Comparison of ENCODE assay signal across 9 cellular contexts in genomic region chr1:65165269-65166002, GRCh38. TPM values are rescaled to one million over a fixed set of nuclear protein-coding genes. Genes with fewer than 3 reads are reported as not detected.
DNase-seq lines count a peak whose midpoint lies in the region; ATAC-seq and TF ChIP-seq lines count a peak whose summit lies in the region.
"Had no signal": no experiment of that assay in that cellular context is flagged by ENCODE, and none has a peak within 500 bp of the region (broad histone marks: within the 10 kb centered on the region; RNA-seq: fewer than 3 reads in every experiment).

No MANE protein-coding gene starts in this region.

- H3K4me1 ChIP-seq in naive thymus-derived CD4-positive, alpha-beta T cell (ENCODE audit: control insufficient read depth in 2 of 2, insufficient read depth in 2 of 2, low read length in 2 of 2): no peaks in the 10 kb centered on the region
- H3K4me1 ChIP-seq in testis: no peaks in the 10 kb centered on the region

- H3K9me3 Mint-ChIP-seq in naive thymus-derived CD4-positive, alpha-beta T cell: no peaks in the 10 kb centered on the region
- H3K9me3 Mint-ChIP-seq in activated naive CD4-positive, alpha-beta T cell treated with anti-CD3 and anti-CD28 coated beads, Interleukin-2, amount 50 U/mL, for 72 hours: no peaks in the 10 kb centered on the region

- peaks cover 0 to 14% (median 10%) of the 10 kb centered on the region in 5 donors for H3K27me3 Mint-ChIP-seq in naive thymus-derived CD4-positive, alpha-beta T cell

- no peaks in the 10 kb centered on the region for H3K9me3 ChIP-seq in naive thymus-derived CD4-positive, alpha-beta T cell (ENCODE audit: control insufficient read depth in 2 of 3, low read length in 3 of 3)
- H3K9me3 ChIP-seq in testis: no peaks in the 10 kb centered on the region

- H3K4me3 ChIP-seq in naive thymus-derived CD4-positive, alpha-beta T cell (ENCODE audit: low read length): no peak overlapping the region
- H3K4me3 ChIP-seq in testis: no peak overlapping the region

- peak overlapping the region in 1 of 9 donors; percentile 12 for H3K27ac Mint-ChIP-seq in naive thymus-derived CD4-positive, alpha-beta T cell
- no peak overlapping the region for H3K27ac Mint-ChIP-seq in activated naive CD4-positive, alpha-beta T cell treated with anti-CD3 and anti-CD28 coated beads, Interleukin-2, amount 50 U/mL, for 72 hours
- H3K27ac Mint-ChIP-seq: activated naive CD8-positive, alpha-beta T cell had no signal

- no peak overlapping the region for H3K27ac ChIP-seq in naive thymus-derived CD4-positive, alpha-beta T cell (ENCODE audit: low read depth, low read length)
- H3K27ac ChIP-seq in testis: no peak overlapping the region

- H3K4me1 Mint-ChIP-seq in naive thymus-derived CD4-positive, alpha-beta T cell: peaks cover 0 to 66% (median 0%) of the 10 kb centered on the region in 7 donors

- no peak for TF ChIP-seq CTCF in testis (IDR thresholded peaks at IDR 0.05)

- ATAC-seq in GM19023 (IDR thresholded peaks at IDR 0.05; ENCODE audit: unreplicated experiment) (peak; percentile 69), HG02852 (IDR thresholded peaks at IDR 0.05; ENCODE audit: unreplicated experiment) (peak; percentile 59)
- ATAC-seq in naive thymus-derived CD4-positive, alpha-beta T cell: peak; percentile 73
- ATAC-seq in activated naive CD4-positive, alpha-beta T cell treated with anti-CD3 and anti-CD28 coated beads, Interleukin-2, amount 50 U/mL, for 72 hours: no peak

- CTCF ChIA-PET in naive thymus-derived CD4-positive, alpha-beta T cell (lab: Charles Lee): no interaction called here

- H3K36me3 ChIP-seq in naive thymus-derived CD4-positive, alpha-beta T cell (ENCODE audit: control insufficient read depth in 2 of 3, insufficient read depth in 3 of 3, low read length in 3 of 3): no peaks in the 10 kb centered on the region
- no peaks in the 10 kb centered on the region for H3K36me3 ChIP-seq in testis (ENCODE audit: low read depth, missing control alignments)

- H3K36me3 Mint-ChIP-seq in naive thymus-derived CD4-positive, alpha-beta T cell: peaks cover 0 to 25% (median 0%) of the 10 kb centered on the region in 5 donors
- peaks cover 0 to 18% of the 10 kb centered on the region in 2 donors for H3K36me3 Mint-ChIP-seq in activated naive CD4-positive, alpha-beta T cell treated with anti-CD3 and anti-CD28 coated beads, Interleukin-2, amount 50 U/mL, for 72 hours
- H3K36me3 Mint-ChIP-seq: activated naive CD8-positive, alpha-beta T cell had no signal

- H3K27me3 ChIP-seq in naive thymus-derived CD4-positive, alpha-beta T cell (ENCODE audit: control insufficient read depth in 2 of 2, insufficient read depth in 2 of 2, low read length in 2 of 2): no peaks in the 10 kb centered on the region
- H3K27me3 ChIP-seq in testis: no peaks in the 10 kb centered on the region

- H3K4me3 Mint-ChIP-seq in naive thymus-derived CD4-positive, alpha-beta T cell: no peak overlapping the region
- H3K4me3 Mint-ChIP-seq: activated naive CD8-positive, alpha-beta T cell had no signal

- no peak for TF ChIP-seq POLR2A in testis (IDR thresholded peaks at IDR 0.05)

- intact Hi-C loops in naive thymus-derived CD4-positive, alpha-beta T cell (cut with micrococcal nuclease): no loop called here
- intact Hi-C loops in testis (cut with DNase I; ENCODE audit: low total_unique reads): no loop called here

- WGBS in testis, 2 donors: 73 to 82% methylated on average over 5 of the region's 5 CpGs

- POLR2A ChIA-PET in naive thymus-derived CD4-positive, alpha-beta T cell (lab: Charles Lee): no interaction called here

- DNase-seq in NCI-H82 (lab: John Stamatoyannopoulos, UW): peak; percentile 44
- no peak for DNase-seq in naive thymus-derived CD4-positive, alpha-beta T cell
- no peak for DNase-seq in activated naive CD4-positive, alpha-beta T cell treated with anti-CD3 and anti-CD28 coated beads, Interleukin-2, amount 50 U/mL, for 72 hours (ENCODE audit: low spot score in 2 of 2)
- DNase-seq in stimulated activated CD8-positive, alpha-beta memory T cell treated with anti-CD3 and anti-CD28 coated beads, Interleukin-4, amount 100 ng/mL, for 48 hours: no peak
- DNase-seq in NK-92 treated with Interleukin-12 subunit alpha and Interleukin-12 subunit beta, amount 100 ng/mL, for 24 hours (lab: John Stamatoyannopoulos, UW): no peak
- no peak for DNase-seq in testis

RNA-seq across cellular contexts. Expression of gene AK4, which starts 17.4 kb away (rescaled TPM):
- total RNA-seq in naive thymus-derived CD4-positive, alpha-beta T cell: 100 to 1,000 TPM in 1 of 5 experiments, 1 to 10 TPM in 1, under 1 TPM in 3; 0.16 to 121 (median 0.95) TPM
- polyA plus RNA-seq in naive thymus-derived CD4-positive, alpha-beta T cell: under 1 TPM; 0.04 to 0.21 TPM
- 100 to 1,000 TPM in 1 of 2 donors, 1 to 10 TPM in 1; 3.1 to 109 TPM for total RNA-seq in activated naive CD4-positive, alpha-beta T cell treated with anti-CD3 and anti-CD28 coated beads, Interleukin-2, amount 50 U/mL, for 72 hours
- total RNA-seq in testis: 10 to 100 TPM; 40.1 to 42.0 TPM
- polyA plus RNA-seq in testis (ENCODE audit: insufficient read depth, low read depth, low replicate concordance): 29.0 TPM

Comparison
In these comparisons a context has a peak if more than half of its experiments do, and no peak if none do; other contexts are left out.
1. ATAC-seq: peak in GM19023 (single experiment), HG02852 (single experiment) and naive thymus-derived CD4-positive, alpha-beta T cell (single experiment); none in activated naive CD4-positive, alpha-beta T cell treated with anti-CD3 and anti-CD28 coated beads, Interleukin-2, amount 50 U/mL, for 72 hours (0 of 2).